ENCODE assay signal across 9 cellular contexts in the genomic region with DNA sequence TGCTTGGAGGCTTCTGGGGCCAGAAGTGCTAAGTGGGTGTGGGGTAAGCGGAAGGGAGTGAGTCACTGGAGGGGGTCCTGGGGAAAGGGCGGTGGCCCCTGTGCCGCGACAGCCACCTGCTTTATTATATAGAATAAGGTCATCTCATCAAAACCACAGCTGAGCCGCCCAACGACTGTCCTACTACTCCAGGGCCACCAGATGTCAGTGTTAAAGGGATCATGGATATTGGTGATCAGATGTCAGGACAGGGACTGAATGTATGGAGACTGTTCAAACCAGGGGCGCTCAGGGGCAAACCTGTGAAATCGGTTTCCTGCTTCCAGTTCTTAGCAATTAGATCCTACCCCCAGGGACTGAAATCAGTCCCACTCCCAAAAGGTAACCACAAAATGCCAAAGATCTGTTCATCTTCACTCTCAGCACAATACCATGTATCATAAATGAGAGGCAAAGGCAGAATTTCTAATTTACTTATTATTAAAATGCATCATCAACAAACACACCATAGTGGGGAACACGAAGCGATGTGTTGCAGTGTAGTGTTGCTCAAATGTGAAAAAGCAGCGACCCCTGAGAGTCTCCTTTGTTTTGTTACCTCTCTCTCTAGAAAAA. TPM values are rescaled to one million over a fixed set of nuclear protein-coding genes. Genes with fewer than 3 reads are reported as not detected.
DNase-seq lines count a peak whose midpoint lies in the region; ATAC-seq, FAIRE-seq and TF ChIP-seq lines count a peak whose summit lies in the region.
"Had no signal": no experiment of that assay in that cellular context is flagged by ENCODE, and none has a peak within 500 bp of the region (broad histone marks: within the 10 kb centered on the region; RNA-seq: fewer than 3 reads in every experiment).

No MANE protein-coding gene starts in this region.

- no peak overlapping the region for H2AFZ ChIP-seq in mammary epithelial cell (ENCODE audit: low read depth, low read length)

- peaks cover 2% of the 10 kb centered on the region for H3K36me3 Mint-ChIP-seq in memory B cell
- peaks cover 3% of the 10 kb centered on the region for H3K36me3 Mint-ChIP-seq in CD8-positive, alpha-beta T cell

- no peak overlapping the region for H3K27ac ChIP-seq in mammary epithelial cell (ENCODE audit: insufficient read depth, low read depth, low read length)
- no peak overlapping the region for H3K27ac ChIP-seq in CD8-positive, alpha-beta T cell (ENCODE audit: low read depth, low read length)
- H3K27ac ChIP-seq: SK-N-MC had no signal

- in situ Hi-C loops in mammary epithelial cell (cut with MboI; ENCODE audit: low sequenced_read_pairs in 2 of 2) = loop anchor here in 1 of 2 donors (25.0 kb wide), 1 partner anchor 1410 kb away; no protein-coding TSS in a partner anchor

- H3K36me3 ChIP-seq in mammary epithelial cell (ENCODE audit: insufficient read depth, low read length) = no peaks in the 10 kb centered on the region
- no peaks in the 10 kb centered on the region for H3K36me3 ChIP-seq in CD8-positive, alpha-beta T cell (ENCODE audit: insufficient read depth, low read length)

- H3K4me1 ChIP-seq in mammary epithelial cell (ENCODE audit: insufficient read depth, low read length) = no peaks in the 10 kb centered on the region
- no peaks in the 10 kb centered on the region for H3K4me1 ChIP-seq in CD8-positive, alpha-beta T cell (ENCODE audit: insufficient read depth, low read length)

- H3K4me3 ChIP-seq in mammary epithelial cell (replicated peaks in 1 of 3; ENCODE audit: insufficient read depth in 1 of 3, low read depth in 2 of 3, low read length in 3 of 3) = no peak overlapping the region
- H3K4me3 ChIP-seq in CD8-positive, alpha-beta T cell (ENCODE audit: low read depth, low read length) = no peak overlapping the region
- H3K4me3 ChIP-seq: SK-N-MC had no signal

- intact Hi-C loops in mammary epithelial cell (cut with micrococcal nuclease) = loop anchor here (1.0 kb wide), 1 partner anchor 196 kb away; no protein-coding TSS in a partner anchor
- intact Hi-C loops in CD8-positive, alpha-beta T cell (cut with DNase I, micrococcal nuclease) = loop anchor here in 1 of 2 experiments (5.0 kb wide), 1 partner anchor 195 kb away; no protein-coding TSS in a partner anchor

- CTCF ChIA-PET in mammary epithelial cell (lab: Charles Lee; ENCODE audit: low non-redundant PET) = no interaction called here
- CTCF ChIA-PET in CD8-positive, alpha-beta T cell (lab: Charles Lee) = no interaction called here

- dilution Hi-C loops in mammary epithelial cell (cut with HindIII; ENCODE audit: low sequenced_read_pairs) = no loop called here

- TF ChIP-seq POLR2A in H54 (IDR thresholded peaks at IDR 0.05; ENCODE audit: low read depth, low read length) = no peak

- no peaks in the 10 kb centered on the region for H4K20me1 ChIP-seq in mammary epithelial cell (ENCODE audit: insufficient read depth, low read length)

- H3K9me3 ChIP-seq in mammary epithelial cell (replicated peaks; ENCODE audit: insufficient read depth, low read length) = no peaks in the 10 kb centered on the region
- no peaks in the 10 kb centered on the region for H3K9me3 ChIP-seq in CD8-positive, alpha-beta T cell (ENCODE audit: low read length)

- no peak overlapping the region for H3K4me2 ChIP-seq in mammary epithelial cell (ENCODE audit: insufficient read depth, low read depth, low read length)

- no peaks in the 10 kb centered on the region for H3K79me2 ChIP-seq in mammary epithelial cell (ENCODE audit: insufficient read depth, low read length)

- peak; percentile 54 for ATAC-seq in memory B cell (ENCODE audit: low read depth)
- ATAC-seq in CD8-positive, alpha-beta T cell = no peak

- no peaks in the 10 kb centered on the region for H3K27me3 Mint-ChIP-seq in memory B cell
- H3K27me3 Mint-ChIP-seq in CD8-positive, alpha-beta T cell (ENCODE audit: low read depth) = no peaks in the 10 kb centered on the region

- H3K27ac Mint-ChIP-seq in memory B cell = no peak overlapping the region
- no peak overlapping the region for H3K27ac Mint-ChIP-seq in CD8-positive, alpha-beta T cell

- no peak overlapping the region for H3K4me3 Mint-ChIP-seq in memory B cell
- no peak overlapping the region for H3K4me3 Mint-ChIP-seq in CD8-positive, alpha-beta T cell

- peak; percentile 54 to 62 for TF ChIP-seq CTCF in mammary epithelial cell (conservative IDR thresholded peaks at IDR 0.05 in 1 of 2, IDR thresholded peaks at IDR 0.05 in 1 of 2; ENCODE audit: extremely low read depth in 1 of 2, insufficient read depth in 1 of 2, low read depth in 1 of 2, low read length in 2 of 2)
- no peak for TF ChIP-seq CTCF in CD8-positive, alpha-beta T cell (IDR thresholded peaks at IDR 0.05)

- no peaks in the 10 kb centered on the region for H3K27me3 ChIP-seq in mammary epithelial cell (ENCODE audit: insufficient read depth, low read length)
- no peaks in the 10 kb centered on the region for H3K27me3 ChIP-seq in CD8-positive, alpha-beta T cell (ENCODE audit: insufficient read depth, low read length)

- POLR2A ChIA-PET in CD8-positive, alpha-beta T cell (lab: Charles Lee) = no interaction called here

- DNase-seq in D341Med (ENCODE audit: low spot score) = peak; percentile 76
- peak; percentile 46 for DNase-seq in HCEC 1CT
- DNase-seq in NCI-H82 treated with DMSO at 0.1 percent for 48 hours (lab: John Stamatoyannopoulos, UW; ENCODE audit: unreplicated experiment) = peak; percentile 98
- DNase-seq in mammary epithelial cell = no peak
- peak in 1 of 2 donors; percentile 19 for DNase-seq in memory B cell (ENCODE audit: low spot score in 2 of 2)
- DNase-seq in H54 (ENCODE audit: insufficient read length, low spot score) = no peak
- DNase-seq in CD8-positive, alpha-beta T cell = no peak
- no peak for DNase-seq in GM19239 (ENCODE audit: insufficient read length, low spot score)

- BruUV-seq in mammary epithelial cell (replicated peaks; lab: Mats Ljungman, UMichigan) = no TSS peak

- peaks cover 2% of the 10 kb centered on the region for H3K4me1 Mint-ChIP-seq in memory B cell
- no peaks in the 10 kb centered on the region for H3K4me1 Mint-ChIP-seq in CD8-positive, alpha-beta T cell (ENCODE audit: low read depth)

- H3K9ac ChIP-seq in mammary epithelial cell (ENCODE audit: insufficient read depth, low read length) = no peak overlapping the region

- WGBS in mammary epithelial cell (ENCODE audit: low coverage, missing lambda C conversion rate) = 58% methylated on average over 9 of the region's 11 CpGs

- FAIRE-seq in H54 (lab: Jason Lieb, UNC) (no peak), GM19239 (lab: Jason Lieb, UNC) (no peak)

- no peaks in the 10 kb centered on the region for H3K9me3 Mint-ChIP-seq in memory B cell
- no peaks in the 10 kb centered on the region for H3K9me3 Mint-ChIP-seq in CD8-positive, alpha-beta T cell

RNA-seq across cellular contexts. Expression of gene ARL11, which starts 24.5 kb away (rescaled TPM):
- total RNA-seq in mammary epithelial cell = under 1 TPM in 1 of 2 donors, not detected in 1; under 0.01 TPM
- polyA plus RNA-seq in mammary epithelial cell = 0.03 TPM
- not detected for polyA minus RNA-seq in mammary epithelial cell
- 1 to 10 TPM in 1 of 2 experiments, under 1 TPM in 1; 0.08 to 1.0 TPM for total RNA-seq in CD8-positive, alpha-beta T cell

RNA-seq across cellular contexts. Expression of gene EBPL, which starts 38.5 kb away (rescaled TPM):
- 10 to 100 TPM; 26.7 to 46.1 TPM for total RNA-seq in mammary epithelial cell
- 75.7 TPM for polyA plus RNA-seq in mammary epithelial cell
- 44.6 TPM for polyA minus RNA-seq in mammary epithelial cell
- total RNA-seq in CD8-positive, alpha-beta T cell = 10 to 100 TPM in 1 of 2 experiments, 1 to 10 TPM in 1; 9.5 to 10.7 TPM

Comparison
In these comparisons a context has a peak if more than half of its experiments do, and no peak if none do; other contexts are left out.
1. DNase-seq: peak in D341Med (single experiment), HCEC 1CT (single experiment) and NCI-H82 treated with DMSO at 0.1 percent for 48 hours (single experiment); none in mammary epithelial cell (single experiment), H54 (single experiment), CD8-positive, alpha-beta T cell (0 of 7) and GM19239 (single experiment).